ENCODE assay signal across 16 cellular contexts in the genomic region with DNA sequence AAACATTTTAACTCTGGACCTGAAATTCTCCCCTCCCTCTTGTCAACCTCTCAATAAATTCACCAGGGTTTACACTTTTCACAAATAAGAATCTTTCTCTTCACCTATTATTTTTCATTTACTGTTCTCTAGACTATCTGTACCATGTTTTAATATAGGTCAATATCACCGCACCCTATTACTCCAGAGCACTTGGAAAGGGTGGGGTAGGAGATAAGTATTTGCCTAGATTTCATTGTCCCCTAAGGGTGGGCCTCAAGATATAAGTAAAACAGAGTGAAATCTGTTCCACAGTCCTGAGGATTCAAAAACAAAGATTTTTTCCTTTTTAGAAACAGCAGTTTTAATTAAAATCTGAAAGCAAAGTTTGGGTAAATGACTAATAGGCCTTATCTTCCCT.
"Had no signal": no experiment of that assay in that cellular context is flagged by ENCODE, and none has a peak within 500 bp of the region (broad histone marks: within the 10 kb centered on the region; RNA-seq: fewer than 3 reads in every experiment).

No MANE protein-coding gene starts in this region.

- H3K27ac ChIP-seq: suprapubic skin, tibial artery had no signal

- H3K9me3 ChIP-seq: breast epithelium, mucosa of descending colon, suprapubic skin, tibial artery had no signal

- H3K4me3 ChIP-seq: breast epithelium, coronary artery, lung, mucosa of descending colon, smooth muscle cell, suprapubic skin, tibial artery had no signal

- H3K27ac Mint-ChIP-seq: stimulated activated effector memory CD8-positive, alpha-beta T cell treated with anti-CD3 and anti-CD28 coated beads, Interleukin-12 subunit alpha, Interleukin-12 subunit beta, amount 100 ng/mL, for 72 hours had no signal

- H3K27me3 ChIP-seq: breast epithelium, suprapubic skin, tibial artery had no signal

- H3K36me3 ChIP-seq: breast epithelium, suprapubic skin, tibial artery had no signal

- ATAC-seq: mucosa of descending colon; naive thymus-derived CD8-positive, alpha-beta T cell; stimulated activated effector memory CD8-positive, alpha-beta T cell treated with anti-CD3 and anti-CD28 coated beads, Interleukin-12 subunit alpha, Interleukin-12 subunit beta, amount 100 ng/mL, for 72 hours; stimulated activated naive CD8-positive, alpha-beta T cell treated with anti-CD3 and anti-CD28 coated beads, Interleukin-15, Interleukin-2, amounts not matched to agents 100 U/mL and 50 U/mL, for 24 hours had no signal

- H3K27me3 Mint-ChIP-seq: naive thymus-derived CD8-positive, alpha-beta T cell had no signal

- H3K9me3 Mint-ChIP-seq: naive thymus-derived CD8-positive, alpha-beta T cell; neural crest cell; stimulated activated effector memory CD8-positive, alpha-beta T cell treated with anti-CD3 and anti-CD28 coated beads, Interleukin-12 subunit alpha, Interleukin-12 subunit beta, amount 100 ng/mL, for 72 hours had no signal

- H3K4me2 ChIP-seq: smooth muscle cell had no signal

- H3K4me1 Mint-ChIP-seq: naive thymus-derived CD8-positive, alpha-beta T cell; stimulated activated effector memory CD8-positive, alpha-beta T cell treated with anti-CD3 and anti-CD28 coated beads, Interleukin-12 subunit alpha, Interleukin-12 subunit beta, amount 100 ng/mL, for 72 hours had no signal

- H3K36me3 Mint-ChIP-seq: naive thymus-derived CD8-positive, alpha-beta T cell; stimulated activated effector memory CD8-positive, alpha-beta T cell treated with anti-CD3 and anti-CD28 coated beads, Interleukin-12 subunit alpha, Interleukin-12 subunit beta, amount 100 ng/mL, for 72 hours had no signal

- DNase-seq: central memory CD4-positive, alpha-beta T cell; effector CD4-positive, alpha-beta T cell; mucosa of descending colon; naive thymus-derived CD8-positive, alpha-beta T cell; posterior cingulate gyrus; right cardiac atrium; stimulated activated CD4-positive, alpha-beta T cell treated with anti-CD3 and anti-CD28 coated beads, Interleukin-2, amount 100 ng/mL, for 48 hours; stimulated activated naive CD8-positive, alpha-beta T cell treated with anti-CD3 and anti-CD28 coated beads, Interleukin-15, Interleukin-2, amounts not matched to agents 100 U/mL and 50 U/mL, for 24 hours; tibial artery had no signal

- H3K4me3 Mint-ChIP-seq: naive thymus-derived CD8-positive, alpha-beta T cell; neural crest cell; stimulated activated effector memory CD8-positive, alpha-beta T cell treated with anti-CD3 and anti-CD28 coated beads, Interleukin-12 subunit alpha, Interleukin-12 subunit beta, amount 100 ng/mL, for 72 hours had no signal
